Comparison of ENCODE assay signal across 13 cellular contexts in the genomic region with DNA sequence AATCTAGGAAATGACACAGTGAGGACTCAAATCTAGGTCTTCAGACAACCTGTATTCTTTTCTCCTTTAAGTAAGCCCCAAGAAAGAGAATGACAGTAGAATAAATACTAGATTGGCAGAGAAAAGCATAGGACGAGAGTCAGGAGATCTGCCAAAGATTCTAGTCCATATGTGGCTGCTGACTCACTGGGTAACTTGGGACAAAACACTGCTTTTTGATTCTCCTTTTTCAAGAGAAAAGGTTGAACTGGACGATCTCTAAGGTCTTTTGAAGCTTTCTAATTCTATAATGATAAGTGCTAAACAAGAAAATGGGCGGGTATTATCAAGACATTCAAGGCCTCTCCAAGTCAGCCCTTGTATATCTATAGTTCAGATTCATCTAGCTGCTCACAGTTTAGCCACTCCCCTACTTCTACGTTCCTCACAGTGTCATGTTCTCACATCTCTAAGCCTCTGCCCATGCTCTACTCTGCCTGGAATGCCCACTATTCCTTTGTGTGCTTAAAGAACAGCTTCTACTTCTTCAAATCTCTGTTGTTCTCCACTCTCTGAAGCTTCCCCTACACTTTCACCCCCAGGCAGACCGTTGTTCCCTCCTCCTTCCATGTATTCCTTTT. TPM values are rescaled to one million over a fixed set of nuclear protein-coding genes. Genes with fewer than 3 reads are reported as not detected.
DNase-seq lines count a peak whose midpoint lies in the region; ATAC-seq and TF ChIP-seq lines count a peak whose summit lies in the region.
"Had no signal": no experiment of that assay in that cellular context is flagged by ENCODE, and none has a peak within 500 bp of the region (broad histone marks: within the 10 kb centered on the region; RNA-seq: fewer than 3 reads in every experiment).

No MANE protein-coding gene starts in this region.

- no peak overlapping the region for H2AFZ ChIP-seq in fibroblast of lung (ENCODE audit: low read length)
- H2AFZ ChIP-seq in smooth muscle cell (ENCODE audit: low read depth), result no peak overlapping the region

- H3K4me3 Mint-ChIP-seq in HFFc6, result peak overlapping the region; percentile 31; the same call in 1 of the 2 replicates
- H3K4me3 Mint-ChIP-seq: CD4-positive, alpha-beta T cell had no signal

- no peaks in the 10 kb centered on the region for H3K36me3 ChIP-seq in adipocyte (ENCODE audit: control insufficient read depth, insufficient read depth, low read length, severe bottlenecking)
- no peaks in the 10 kb centered on the region for H3K36me3 ChIP-seq in fibroblast of lung (ENCODE audit: control insufficient read depth, insufficient read depth, low read length)
- H3K36me3 ChIP-seq in smooth muscle cell (ENCODE audit: low read depth), result no peaks in the 10 kb centered on the region
- H3K36me3 ChIP-seq: SJSA1 had no signal

- peaks cover 2% of the 10 kb centered on the region for H3F3A ChIP-seq in smooth muscle cell (ENCODE audit: low read depth)

- no peaks in the 10 kb centered on the region for H4K20me1 ChIP-seq in fibroblast of lung (ENCODE audit: control insufficient read depth, extremely low read depth, insufficient read depth, low read length)
- H4K20me1 ChIP-seq in smooth muscle cell (ENCODE audit: low read depth), result peaks cover 20% of the 10 kb centered on the region

- H3K36me3 Mint-ChIP-seq in HFFc6 (ENCODE audit: low read depth), result 0 out of 2 replicates have a peak, but pooled peaks cover 5% of the 10 kb centered on the region

- H3K9ac ChIP-seq in adipocyte (ENCODE audit: low read length) (no peak overlapping the region), fibroblast of lung (ENCODE audit: insufficient read depth, low read length) (no peak overlapping the region), smooth muscle cell (ENCODE audit: low read depth) (no peak overlapping the region)

- H3K27me3 Mint-ChIP-seq in HFFc6 (ENCODE audit: insufficient read depth), result no peaks in the 10 kb centered on the region
- H3K27me3 Mint-ChIP-seq: CD4-positive, alpha-beta T cell had no signal

- DNase-seq in HFFc6, result peak; percentile 57
- peak; percentile 72 for DNase-seq in adipocyte (ENCODE audit: low read depth)
- DNase-seq in fibroblast of lung (ENCODE audit: low read depth in 2 of 2), result peak; percentile 70 to 77
- no peak for DNase-seq in smooth muscle cell (lab: John Stamatoyannopoulos, UW; ENCODE audit: unreplicated experiment)
- DNase-seq in coronary artery (ENCODE audit: low spot score), result no peak
- DNase-seq: activated CD8-positive, alpha-beta memory T cell treated with anti-CD3 and anti-CD28 coated beads for 24 hours; CD4-positive, alpha-beta T cell; central memory CD4-positive, alpha-beta T cell; heart right ventricle; NCI-H1092 treated with DMSO at 0.1 percent for 48 hours had no signal

- H3K27me3 ChIP-seq in adipocyte (replicated peaks; ENCODE audit: control insufficient read depth, insufficient read depth, low read length), result no peaks in the 10 kb centered on the region
- H3K27me3 ChIP-seq in fibroblast of lung (ENCODE audit: control insufficient read depth, insufficient read depth, low read length), result no peaks in the 10 kb centered on the region
- H3K27me3 ChIP-seq in smooth muscle cell (ENCODE audit: low read depth), result no peaks in the 10 kb centered on the region
- H3K27me3 ChIP-seq: heart right ventricle, SJSA1 had no signal

- no peak overlapping the region for H3K4me3 ChIP-seq in adipocyte (ENCODE audit: low read length)
- H3K4me3 ChIP-seq in fibroblast of lung (replicated peaks in 1 of 4; ENCODE audit: control extremely low read depth in 1 of 4, insufficient read depth in 1 of 4, low read depth in 3 of 4, low read length in 4 of 4), result no peak overlapping the region
- H3K4me3 ChIP-seq in smooth muscle cell, result no peak overlapping the region
- no peak overlapping the region for H3K4me3 ChIP-seq in coronary artery
- H3K4me3 ChIP-seq: heart right ventricle, SJSA1 had no signal

- peak overlapping the region; percentile 79 for H3K27ac Mint-ChIP-seq in HFFc6
- H3K27ac Mint-ChIP-seq: CD4-positive, alpha-beta T cell had no signal

- H3K4me1 Mint-ChIP-seq in HFFc6 (ENCODE audit: low read depth), result peaks cover 59% of the 10 kb centered on the region

- no peak overlapping the region for H3K4me2 ChIP-seq in fibroblast of lung (ENCODE audit: extremely low read depth, insufficient read depth, low read length)
- peak overlapping the region; percentile 35 for H3K4me2 ChIP-seq in smooth muscle cell

- WGBS in smooth muscle cell (ENCODE audit: low lambda C conversion rate), result 61% methylated on average over 5 of the region's 5 CpGs

- H3K9me3 ChIP-seq in adipocyte (ENCODE audit: control insufficient read depth, low read length), result no peaks in the 10 kb centered on the region
- no peaks in the 10 kb centered on the region for H3K9me3 ChIP-seq in fibroblast of lung (ENCODE audit: control insufficient read depth, insufficient read depth, low read depth, low read length)
- H3K9me3 ChIP-seq in smooth muscle cell (replicated peaks; ENCODE audit: low read depth), result no peaks in the 10 kb centered on the region
- H3K9me3 ChIP-seq: heart right ventricle, SJSA1 had no signal

- H3K79me2 ChIP-seq in fibroblast of lung (ENCODE audit: control insufficient read depth, insufficient read depth, low read length) (no peaks in the 10 kb centered on the region), smooth muscle cell (ENCODE audit: low read depth) (peaks cover 5% of the 10 kb centered on the region)

- H3K27ac ChIP-seq in fibroblast of lung (ENCODE audit: insufficient read depth, low read length), result no peak overlapping the region
- peak overlapping the region; percentile 72 for H3K27ac ChIP-seq in smooth muscle cell (ENCODE audit: low read depth)
- H3K27ac ChIP-seq in coronary artery, result no peak overlapping the region
- H3K27ac ChIP-seq: heart right ventricle, SJSA1 had no signal

- no peak for TF ChIP-seq CTCF in HFFc6 (IDR thresholded peaks at IDR 0.05)
- TF ChIP-seq CTCF in fibroblast of lung (conservative IDR thresholded peaks at IDR 0.05 in 1 of 2, IDR thresholded peaks at IDR 0.05 in 1 of 2; ENCODE audit: low read depth in 1 of 2, low read length in 2 of 2), result no peak
- TF ChIP-seq CTCF in smooth muscle cell (IDR thresholded peaks at IDR 0.05; ENCODE audit: borderline replicate concordance, insufficient read depth, poor library complexity, severe bottlenecking), result no peak
- TF ChIP-seq CTCF in coronary artery (IDR thresholded peaks at IDR 0.05), result no peak

- ATAC-seq in HG03378 (IDR thresholded peaks at IDR 0.05; ENCODE audit: unreplicated experiment), result no peak
- no peak for ATAC-seq in HG02759 (IDR thresholded peaks at IDR 0.05; ENCODE audit: unreplicated experiment)
- ATAC-seq: heart right ventricle had no signal

- H3K4me1 ChIP-seq in adipocyte (ENCODE audit: control insufficient read depth, insufficient read depth, low read length) (peaks cover 24% of the 10 kb centered on the region), fibroblast of lung (ENCODE audit: control insufficient read depth, extremely low read depth, insufficient read depth, low read length) (peaks cover 2% of the 10 kb centered on the region), smooth muscle cell (ENCODE audit: low read depth) (peaks cover 4% of the 10 kb centered on the region)
- H3K4me1 ChIP-seq: SJSA1 had no signal

- no peaks in the 10 kb centered on the region for H3K9me3 Mint-ChIP-seq in HFFc6
- H3K9me3 Mint-ChIP-seq: CD4-positive, alpha-beta T cell had no signal

RNA-seq across cellular contexts. Expression of a gene that starts 53.0 kb away (rescaled TPM):
- 1 to 10 TPM; 6.2 to 7.7 (median 7.0) TPM for total RNA-seq in HFFc6 (2021; fragmentation: NEBNext Ultra II Directional; extraction: Animal tissue kit (Norgen Biotek cat#: 25700))
- 0.33 and 0.77 TPM in 2 replicates for total RNA-seq in fibroblast of lung
- 0.70 and 1.0 TPM in 2 replicates for polyA plus RNA-seq in fibroblast of lung
- polyA plus RNA-seq in fibroblast of lung (2012), result 0.96 and 1.8 TPM in 2 replicates
- polyA minus RNA-seq in fibroblast of lung (ENCODE audit: low replicate concordance), result 0.85 and 0.90 TPM in 2 replicates
- total RNA-seq in smooth muscle cell, result 4.3 and 4.8 TPM in 2 replicates
- polyA plus RNA-seq in smooth muscle cell, result 5.5 and 9.4 TPM in 2 replicates

Comparison
In these comparisons a context has a peak if more than half of its experiments do, and no peak if none do; other contexts are left out.
1. DNase-seq: peak in HFFc6 (single experiment), adipocyte (single experiment) and fibroblast of lung (2 of 2); none in smooth muscle cell (single experiment) and coronary artery (single experiment).